Comparison of ENCODE assay signal across 1 cellular context in the genomic region with DNA sequence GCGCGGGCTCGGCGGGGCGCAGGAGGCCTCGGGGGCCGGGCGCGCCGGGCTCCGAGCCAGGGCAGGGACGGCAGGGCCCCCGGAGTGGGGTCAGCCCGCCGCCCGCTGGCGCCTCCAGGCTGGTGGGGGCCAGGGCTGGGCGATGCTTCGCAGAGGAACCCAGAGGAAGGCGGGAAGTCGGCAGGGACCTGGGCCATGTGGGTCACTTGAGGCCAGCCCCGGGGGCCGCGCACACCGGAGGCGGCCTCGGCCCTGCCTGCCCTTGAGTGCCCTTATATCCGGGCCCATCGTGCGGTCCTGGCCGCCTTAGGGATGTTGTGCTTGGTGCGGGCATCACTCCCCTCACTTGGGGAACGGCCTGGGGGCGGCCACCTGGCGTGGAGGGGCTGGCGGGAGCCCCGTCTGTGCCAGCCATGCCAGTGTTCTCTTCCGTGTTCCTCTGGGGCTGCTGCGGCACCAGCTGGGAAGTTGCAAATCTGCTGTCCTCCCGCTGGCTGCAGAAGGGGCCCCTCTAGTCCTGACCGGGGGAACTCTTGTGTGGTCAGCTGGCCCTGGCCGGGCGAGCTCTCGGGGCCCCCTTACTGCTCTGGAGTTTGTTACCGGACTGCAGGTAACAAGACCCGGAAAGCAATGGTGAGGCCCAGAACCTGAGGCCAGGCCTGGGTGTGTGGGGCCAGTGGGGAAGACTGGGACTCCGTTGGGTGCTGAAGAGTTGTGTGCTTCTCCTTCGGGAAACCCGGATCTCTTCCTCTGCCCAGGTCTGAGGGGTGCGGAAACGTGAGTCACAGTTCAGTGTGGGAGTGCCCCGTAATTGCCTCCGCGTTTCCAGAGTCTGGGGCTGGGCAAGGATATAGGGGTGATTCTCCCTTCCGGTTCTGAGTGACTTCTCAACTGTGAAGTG.
A peak's percentile ranks its signal among the peaks of the same experiment; 100 is the strongest.
TF ChIP-seq lines count a peak whose summit lies in the region.

No MANE protein-coding gene starts in this region.

TF ChIP-seq in K562, 482 proteins besides CTCF, POLR2A, EP300 and RAD21 (continued from another document and continues in another):
- TF ChIP-seq MIER1 (IDR thresholded peaks at IDR 0.05; ENCODE audit: low read depth) (no peak), RNF219 (CRISPR knock-in tag; IDR thresholded peaks at IDR 0.05) (no peak), NFRKB (IDR thresholded peaks at IDR 0.05; ENCODE audit: low read depth) (peak; percentile 67; the same call in 1 of the 2 replicates), RBM14 (IDR thresholded peaks at IDR 0.05; ENCODE audit: borderline replicate concordance, insufficient read depth, low read depth, low read length) (peak; percentile 93; the same call in 1 of the 2 replicates), SP2 (IDR thresholded peaks at IDR 0.05; ENCODE audit: extremely low read depth, low read depth, low read length, poor library complexity, severe bottlenecking) (no peak), ZNF436 (CRISPR knock-in tag; IDR thresholded peaks at IDR 0.05) (no peak), NELFE (IDR thresholded peaks at IDR 0.05; ENCODE audit: insufficient read depth, insufficient read length) (no peak), ZBTB1 (CRISPR knock-in tag; IDR thresholded peaks at IDR 0.05; ENCODE audit: borderline replicate concordance, low read depth) (peak; percentile 49; the same call in 1 of the 2 replicates), ETV5 (CRISPR knock-in tag; IDR thresholded peaks at IDR 0.05; ENCODE audit: low read depth) (peak; percentile 89), ZBTB34 (CRISPR knock-in tag; IDR thresholded peaks at IDR 0.05) (no peak), L3MBTL2 (IDR thresholded peaks at IDR 0.05) (peak; percentile 84), ZNF77 (CRISPR knock-in tag; IDR thresholded peaks at IDR 0.05) (no peak), VEZF1 (CRISPR knock-in tag; IDR thresholded peaks at IDR 0.05) (no peak; the same call in 1 of the 2 replicates), ZC3H4 (CRISPR knock-in tag; IDR thresholded peaks at IDR 0.05; ENCODE audit: borderline replicate concordance) (no peak), PTTG1 (tag; IDR thresholded peaks at IDR 0.05; ENCODE audit: low read depth) (no peak), STAG1 (CRISPR knock-in tag; IDR thresholded peaks at IDR 0.05; ENCODE audit: borderline replicate concordance) (no peak), TAF1 (IDR thresholded peaks at IDR 0.05; ENCODE audit: control insufficient read depth, extremely low read depth, insufficient read depth, low read length, severe bottlenecking) (peak; percentile 69), HMG20A (CRISPR knock-in tag; conservative IDR thresholded peaks at IDR 0.05) (no peak), TOE1 (IDR thresholded peaks at IDR 0.05; ENCODE audit: borderline replicate concordance) (peak; percentile 42; the same call in 1 of the 2 replicates), TOE1 (CRISPR knock-in tag; IDR thresholded peaks at IDR 0.05; ENCODE audit: borderline replicate concordance, low read depth) (0 out of 2 replicates have a peak, but pooled peaks have one; percentile 53), MYNN (IDR thresholded peaks at IDR 0.05) (peak; percentile 51; the same call in 1 of the 2 replicates), MYNN (CRISPR knock-in tag; IDR thresholded peaks at IDR 0.05) (no peak), SIN3B (IDR thresholded peaks at IDR 0.05; ENCODE audit: low read depth) (no peak), KDM4B (IDR thresholded peaks at IDR 0.05; ENCODE audit: borderline replicate concordance in 2 of 2, low read depth in 1 of 2) (no peak), PHF21A (IDR thresholded peaks at IDR 0.05; ENCODE audit: borderline replicate concordance, low read depth) (no peak), BRD4 (IDR thresholded peaks at IDR 0.05) (no peak), KDM1A (IDR thresholded peaks at IDR 0.05) (no peak), GATAD2A (IDR thresholded peaks at IDR 0.05) (no peak), U2AF2 (optimal IDR thresholded peaks at IDR 0.05; ENCODE audit: low read depth, low read length) (no peak), ZKSCAN8 (CRISPR knock-in tag; IDR thresholded peaks at IDR 0.05) (no peak), HEY1 (CRISPR knock-in tag; IDR thresholded peaks at IDR 0.05; ENCODE audit: borderline replicate concordance) (no peak), SPI1 (IDR thresholded peaks at IDR 0.05; ENCODE audit: borderline replicate concordance, low read depth, low read length) (no peak), ZSCAN29 (IDR thresholded peaks at IDR 0.05) (no peak), SMARCA4 (IDR thresholded peaks at IDR 0.05) (0 out of 2 replicates have a peak, but pooled peaks have one; percentile 64), CHD1 (IDR thresholded peaks at IDR 0.05; ENCODE audit: low read length) (peak; percentile 3), YBX1 (IDR thresholded peaks at IDR 0.05) (no peak), FOXJ2 (tag; IDR thresholded peaks at IDR 0.05) (no peak), CREBBP (IDR thresholded peaks at IDR 0.05; ENCODE audit: low read depth, low read length) (no peak), ZNF146 (CRISPR knock-in tag; IDR thresholded peaks at IDR 0.05; ENCODE audit: unreplicated experiment) (no peak), ZNF444 (CRISPR knock-in tag; IDR thresholded peaks at IDR 0.05) (no peak)
- TF ChIP-seq, protein P1, sequence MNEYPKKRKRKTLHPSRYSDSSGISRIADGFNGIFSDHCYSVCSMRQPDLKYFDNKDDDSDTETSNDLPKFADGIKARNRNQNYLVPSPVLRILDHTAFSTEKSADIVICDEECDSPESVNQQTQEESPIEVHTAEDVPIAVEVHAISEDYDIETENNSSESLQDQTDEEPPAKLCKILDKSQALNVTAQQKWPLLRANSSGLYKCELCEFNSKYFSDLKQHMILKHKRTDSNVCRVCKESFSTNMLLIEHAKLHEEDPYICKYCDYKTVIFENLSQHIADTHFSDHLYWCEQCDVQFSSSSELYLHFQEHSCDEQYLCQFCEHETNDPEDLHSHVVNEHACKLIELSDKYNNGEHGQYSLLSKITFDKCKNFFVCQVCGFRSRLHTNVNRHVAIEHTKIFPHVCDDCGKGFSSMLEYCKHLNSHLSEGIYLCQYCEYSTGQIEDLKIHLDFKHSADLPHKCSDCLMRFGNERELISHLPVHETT (CRISPR knock-in tag; conservative IDR thresholded peaks at IDR 0.05 in 1 of 2, IDR thresholded peaks at IDR 0.05 in 1 of 2), result no peak
- TF ChIP-seq, protein P2, sequence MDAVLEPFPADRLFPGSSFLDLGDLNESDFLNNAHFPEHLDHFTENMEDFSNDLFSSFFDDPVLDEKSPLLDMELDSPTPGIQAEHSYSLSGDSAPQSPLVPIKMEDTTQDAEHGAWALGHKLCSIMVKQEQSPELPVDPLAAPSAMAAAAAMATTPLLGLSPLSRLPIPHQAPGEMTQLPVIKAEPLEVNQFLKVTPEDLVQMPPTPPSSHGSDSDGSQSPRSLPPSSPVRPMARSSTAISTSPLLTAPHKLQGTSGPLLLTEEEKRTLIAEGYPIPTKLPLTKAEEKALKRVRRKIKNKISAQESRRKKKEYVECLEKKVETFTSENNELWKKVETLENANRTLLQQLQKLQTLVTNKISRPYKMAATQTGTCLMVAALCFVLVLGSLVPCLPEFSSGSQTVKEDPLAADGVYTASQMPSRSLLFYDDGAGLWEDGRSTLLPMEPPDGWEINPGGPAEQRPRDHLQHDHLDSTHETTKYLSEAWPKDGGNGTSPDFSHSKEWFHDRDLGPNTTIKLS (IDR thresholded peaks at IDR 0.05; ENCODE audit: borderline replicate concordance, low read depth), result no peak
- TF ChIP-seq, protein P3, sequence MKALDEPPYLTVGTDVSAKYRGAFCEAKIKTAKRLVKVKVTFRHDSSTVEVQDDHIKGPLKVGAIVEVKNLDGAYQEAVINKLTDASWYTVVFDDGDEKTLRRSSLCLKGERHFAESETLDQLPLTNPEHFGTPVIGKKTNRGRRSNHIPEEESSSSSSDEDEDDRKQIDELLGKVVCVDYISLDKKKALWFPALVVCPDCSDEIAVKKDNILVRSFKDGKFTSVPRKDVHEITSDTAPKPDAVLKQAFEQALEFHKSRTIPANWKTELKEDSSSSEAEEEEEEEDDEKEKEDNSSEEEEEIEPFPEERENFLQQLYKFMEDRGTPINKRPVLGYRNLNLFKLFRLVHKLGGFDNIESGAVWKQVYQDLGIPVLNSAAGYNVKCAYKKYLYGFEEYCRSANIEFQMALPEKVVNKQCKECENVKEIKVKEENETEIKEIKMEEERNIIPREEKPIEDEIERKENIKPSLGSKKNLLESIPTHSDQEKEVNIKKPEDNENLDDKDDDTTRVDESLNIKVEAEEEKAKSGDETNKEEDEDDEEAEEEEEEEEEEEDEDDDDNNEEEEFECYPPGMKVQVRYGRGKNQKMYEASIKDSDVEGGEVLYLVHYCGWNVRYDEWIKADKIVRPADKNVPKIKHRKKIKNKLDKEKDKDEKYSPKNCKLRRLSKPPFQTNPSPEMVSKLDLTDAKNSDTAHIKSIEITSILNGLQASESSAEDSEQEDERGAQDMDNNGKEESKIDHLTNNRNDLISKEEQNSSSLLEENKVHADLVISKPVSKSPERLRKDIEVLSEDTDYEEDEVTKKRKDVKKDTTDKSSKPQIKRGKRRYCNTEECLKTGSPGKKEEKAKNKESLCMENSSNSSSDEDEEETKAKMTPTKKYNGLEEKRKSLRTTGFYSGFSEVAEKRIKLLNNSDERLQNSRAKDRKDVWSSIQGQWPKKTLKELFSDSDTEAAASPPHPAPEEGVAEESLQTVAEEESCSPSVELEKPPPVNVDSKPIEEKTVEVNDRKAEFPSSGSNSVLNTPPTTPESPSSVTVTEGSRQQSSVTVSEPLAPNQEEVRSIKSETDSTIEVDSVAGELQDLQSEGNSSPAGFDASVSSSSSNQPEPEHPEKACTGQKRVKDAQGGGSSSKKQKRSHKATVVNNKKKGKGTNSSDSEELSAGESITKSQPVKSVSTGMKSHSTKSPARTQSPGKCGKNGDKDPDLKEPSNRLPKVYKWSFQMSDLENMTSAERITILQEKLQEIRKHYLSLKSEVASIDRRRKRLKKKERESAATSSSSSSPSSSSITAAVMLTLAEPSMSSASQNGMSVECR (CRISPR knock-in tag; IDR thresholded peaks at IDR 0.05), result peak; percentile 75
- TF ChIP-seq, protein P4, sequence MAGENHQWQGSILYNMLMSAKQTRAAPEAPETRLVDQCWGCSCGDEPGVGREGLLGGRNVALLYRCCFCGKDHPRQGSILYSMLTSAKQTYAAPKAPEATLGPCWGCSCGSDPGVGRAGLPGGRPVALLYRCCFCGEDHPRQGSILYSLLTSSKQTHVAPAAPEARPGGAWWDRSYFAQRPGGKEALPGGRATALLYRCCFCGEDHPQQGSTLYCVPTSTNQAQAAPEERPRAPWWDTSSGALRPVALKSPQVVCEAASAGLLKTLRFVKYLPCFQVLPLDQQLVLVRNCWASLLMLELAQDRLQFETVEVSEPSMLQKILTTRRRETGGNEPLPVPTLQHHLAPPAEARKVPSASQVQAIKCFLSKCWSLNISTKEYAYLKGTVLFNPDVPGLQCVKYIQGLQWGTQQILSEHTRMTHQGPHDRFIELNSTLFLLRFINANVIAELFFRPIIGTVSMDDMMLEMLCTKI (IDR thresholded peaks at IDR 0.05; ENCODE audit: partially characterized antibody), result no peak
- TF ChIP-seq, protein P5, sequence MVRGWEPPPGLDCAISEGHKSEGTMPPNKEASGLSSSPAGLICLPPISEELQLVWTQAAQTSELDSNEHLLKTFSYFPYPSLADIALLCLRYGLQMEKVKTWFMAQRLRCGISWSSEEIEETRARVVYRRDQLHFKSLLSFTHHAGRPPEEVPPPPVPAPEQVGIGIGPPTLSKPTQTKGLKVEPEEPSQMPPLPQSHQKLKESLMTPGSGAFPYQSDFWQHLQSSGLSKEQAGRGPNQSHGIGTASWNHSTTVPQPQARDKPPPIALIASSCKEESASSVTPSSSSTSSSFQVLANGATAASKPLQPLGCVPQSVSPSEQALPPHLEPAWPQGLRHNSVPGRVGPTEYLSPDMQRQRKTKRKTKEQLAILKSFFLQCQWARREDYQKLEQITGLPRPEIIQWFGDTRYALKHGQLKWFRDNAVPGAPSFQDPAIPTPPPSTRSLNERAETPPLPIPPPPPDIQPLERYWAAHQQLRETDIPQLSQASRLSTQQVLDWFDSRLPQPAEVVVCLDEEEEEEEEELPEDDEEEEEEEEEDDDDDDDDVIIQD (CRISPR knock-in tag; IDR thresholded peaks at IDR 0.05), result no peak
- TF ChIP-seq, protein P6, sequence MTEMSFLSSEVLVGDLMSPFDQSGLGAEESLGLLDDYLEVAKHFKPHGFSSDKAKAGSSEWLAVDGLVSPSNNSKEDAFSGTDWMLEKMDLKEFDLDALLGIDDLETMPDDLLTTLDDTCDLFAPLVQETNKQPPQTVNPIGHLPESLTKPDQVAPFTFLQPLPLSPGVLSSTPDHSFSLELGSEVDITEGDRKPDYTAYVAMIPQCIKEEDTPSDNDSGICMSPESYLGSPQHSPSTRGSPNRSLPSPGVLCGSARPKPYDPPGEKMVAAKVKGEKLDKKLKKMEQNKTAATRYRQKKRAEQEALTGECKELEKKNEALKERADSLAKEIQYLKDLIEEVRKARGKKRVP (CRISPR knock-in tag; IDR thresholded peaks at IDR 0.05), result no peak
